In the genomic region with DNA sequence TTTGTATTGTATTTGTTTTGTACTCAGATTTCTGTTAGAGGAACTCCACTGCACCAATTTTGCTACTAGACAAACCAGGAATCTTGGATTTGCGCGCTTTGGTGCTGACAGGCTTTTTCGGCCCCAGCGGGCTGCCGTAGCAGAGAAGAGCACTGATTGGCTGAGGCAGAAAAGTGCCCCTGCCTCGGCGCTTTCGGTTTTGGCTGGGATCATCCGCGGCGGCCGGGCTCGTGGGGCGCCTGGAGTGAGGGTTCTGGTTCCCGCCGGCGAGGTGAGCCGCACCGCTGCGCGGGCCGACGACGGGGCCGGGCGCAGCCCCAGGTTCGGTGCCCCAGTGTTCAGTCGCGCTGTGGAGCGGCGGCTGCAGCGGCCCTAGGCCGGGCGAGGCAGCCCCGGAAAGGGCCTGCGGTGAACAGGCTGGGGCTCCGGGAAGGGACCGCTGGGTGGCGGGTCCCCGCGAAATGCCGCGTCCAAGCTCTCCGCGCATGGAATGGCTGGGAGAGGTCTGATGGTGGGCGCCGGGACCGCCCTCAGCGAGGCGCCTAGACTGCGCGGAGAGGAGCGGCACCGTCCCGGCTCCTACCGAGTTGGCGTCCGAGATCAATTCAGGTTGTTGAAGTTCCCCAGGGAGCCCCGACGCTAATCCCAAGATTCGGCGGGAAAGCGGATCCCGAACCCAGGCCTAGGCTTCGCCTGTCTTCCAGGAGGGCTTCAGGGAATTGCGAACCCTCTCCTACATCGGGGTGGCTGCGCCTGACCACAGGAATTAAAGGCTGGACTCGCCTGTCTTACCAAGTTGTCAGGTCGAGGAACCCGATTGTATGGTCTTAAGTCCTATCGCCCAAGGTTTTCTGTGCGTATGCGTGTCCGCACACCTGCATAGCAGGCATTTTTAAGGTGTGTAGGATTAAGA, we compare ENCODE assay signal across 8 cellular contexts. TPM values are rescaled to one million over a fixed set of nuclear protein-coding genes. Genes with fewer than 3 reads are reported as not detected.
DNase-seq lines count a peak whose midpoint lies in the region; ATAC-seq and TF ChIP-seq lines count a peak whose summit lies in the region.

Gene LSM6 (plus strand): TSS at position 178 of the 913 bp plus-strand sequence. CDS start 7,204 bp downstream, outside the sequence.

- peaks cover 8% of the 10 kb centered on the region for H3K27me3 Mint-ChIP-seq in nephron progenitor cell (ENCODE audit: low read depth, poor library complexity)
- H3K27me3 Mint-ChIP-seq in stimulated activated naive CD8-positive, alpha-beta T cell treated with anti-CD3 and anti-CD28 coated beads, Interleukin-15, amount 100 ng/mL, for 72 hours: no peaks in the 10 kb centered on the region

- peak; percentile 90 for ATAC-seq in GM21576 (IDR thresholded peaks at IDR 0.05; ENCODE audit: unreplicated experiment)
- peak; percentile 94 for ATAC-seq in stimulated activated naive CD8-positive, alpha-beta T cell treated with anti-CD3 and anti-CD28 coated beads, Interleukin-15, amount 100 ng/mL, for 72 hours

- peak; percentile 72 for DNase-seq in Jurkat, Clone E6-1 (ENCODE audit: low read depth, low spot score)
- DNase-seq in RWPE1 (ENCODE audit: low spot score) (peak; percentile 85), fibroblast of pulmonary artery (ENCODE audit: low read depth) (peak; percentile 89), nephron progenitor cell (peak; percentile 71)
- DNase-seq in activated T-helper 9 cell treated with anti-CD3 and anti-CD28 coated beads, Interleukin-2, amount 50 U/mL, for 16 hours (ENCODE audit: low read depth): peak; percentile 75
- peak; percentile 78 to 82 for DNase-seq in stimulated activated naive CD8-positive, alpha-beta T cell treated with anti-CD3 and anti-CD28 coated beads, Interleukin-15, amount 100 ng/mL, for 72 hours

- H3K4me3 Mint-ChIP-seq in nephron progenitor cell: peak within 1 kb of the TSS; percentile 88
- peak within 1 kb of the TSS; percentile 75 to 85 for H3K4me3 Mint-ChIP-seq in stimulated activated naive CD8-positive, alpha-beta T cell treated with anti-CD3 and anti-CD28 coated beads, Interleukin-15, amount 100 ng/mL, for 72 hours

- H3K4me2 ChIP-seq in DOHH2 (ENCODE audit: low read length): peak within 1 kb of the TSS; percentile 83

- no peaks in the 10 kb centered on the region for H3K36me3 Mint-ChIP-seq in nephron progenitor cell (ENCODE audit: low read depth)

- CTCF ChIA-PET in RWPE1 (lab: Yijun Ruan, JAX): interaction anchor here (0.5 kb wide), 1 partner anchor 1453 kb away, joined by 5 read pairs; no protein-coding TSS in a partner anchor

- H3K27ac Mint-ChIP-seq in nephron progenitor cell: peak within 1 kb of the TSS; percentile 74
- H3K27ac Mint-ChIP-seq in stimulated activated naive CD8-positive, alpha-beta T cell treated with anti-CD3 and anti-CD28 coated beads, Interleukin-15, amount 100 ng/mL, for 72 hours: peak within 1 kb of the TSS; percentile 55 to 94

- H3F3A ChIP-seq in DOHH2 (ENCODE audit: control insufficient read depth, insufficient read depth): no peaks in the 10 kb centered on the region

- peaks cover 14% of the 10 kb centered on the region for H3K4me1 ChIP-seq in DOHH2 (ENCODE audit: control insufficient read depth, low read length)

- H3K27me3 ChIP-seq in DOHH2 (ENCODE audit: control insufficient read depth, low read length): no peaks in the 10 kb centered on the region

- no peaks in the 10 kb centered on the region for H3K36me3 ChIP-seq in DOHH2 (ENCODE audit: control insufficient read depth, low read length)

- POLR2A ChIA-PET in RWPE1 (lab: Yijun Ruan, JAX; ENCODE audit: low non-redundant PET): no interaction called here

- no peaks in the 10 kb centered on the region for H3K9me3 ChIP-seq in DOHH2 (ENCODE audit: control insufficient read depth, insufficient read depth, low read length)

- H3K79me2 ChIP-seq in DOHH2 (ENCODE audit: control insufficient read depth, low read length): peaks cover 45% of the 10 kb centered on the region

- no peaks in the 10 kb centered on the region for H3K9me2 ChIP-seq in DOHH2 (replicated peaks; ENCODE audit: control insufficient read depth, low read length)

- H3K4me3 ChIP-seq in DOHH2 (ENCODE audit: low read length) (peak within 1 kb of the TSS; percentile 87), fibroblast of pulmonary artery (replicated peaks; ENCODE audit: low read depth, low read length) (peak within 1 kb of the TSS; percentile 80)
- H3K4me3 ChIP-seq in Jurkat, Clone E6-1 (ENCODE audit: low read length): peak within 1 kb of the TSS; percentile 91

- H4K20me1 ChIP-seq in DOHH2 (ENCODE audit: control insufficient read depth, insufficient read depth, low read depth, low read length): no peaks in the 10 kb centered on the region

- H3K9me3 Mint-ChIP-seq in nephron progenitor cell: no peaks in the 10 kb centered on the region
- no peaks in the 10 kb centered on the region for H3K9me3 Mint-ChIP-seq in stimulated activated naive CD8-positive, alpha-beta T cell treated with anti-CD3 and anti-CD28 coated beads, Interleukin-15, amount 100 ng/mL, for 72 hours

- TF ChIP-seq CTCF in DOHH2 (IDR thresholded peaks at IDR 0.05; ENCODE audit: low read depth, low read length, poor library complexity, severe bottlenecking): peak; percentile 20
- no peak for TF ChIP-seq CTCF in RWPE1 (conservative IDR thresholded peaks at IDR 0.05; ENCODE audit: low read depth)
- no peak for TF ChIP-seq CTCF in fibroblast of pulmonary artery (IDR thresholded peaks at IDR 0.05; ENCODE audit: low read length, missing control alignments)
- TF ChIP-seq CTCF in nephron progenitor cell (IDR thresholded peaks at IDR 0.05): no peak

- peaks cover 31% of the 10 kb centered on the region for H3K4me1 Mint-ChIP-seq in nephron progenitor cell
- peaks cover 48% of the 10 kb centered on the region for H3K4me1 Mint-ChIP-seq in stimulated activated naive CD8-positive, alpha-beta T cell treated with anti-CD3 and anti-CD28 coated beads, Interleukin-15, amount 100 ng/mL, for 72 hours

- H3K27ac ChIP-seq in DOHH2 (ENCODE audit: low read depth, low read length): 0 out of 2 replicates have a peak within 1 kb of the TSS, but pooled peaks have one; percentile 9
- H3K27ac ChIP-seq in RWPE1: peak within 1 kb of the TSS; percentile 87

RNA-seq across cellular contexts. Expression of gene LSM6, which starts in this region (rescaled TPM):
- polyA plus RNA-seq in Jurkat, Clone E6-1 (2012; ENCODE audit: insufficient read depth, insufficient read length): 165 TPM

Comparison
In these comparisons a context has a peak if more than half of its experiments do, and no peak if none do; other contexts are left out.
1. Peak in every context shown above with its lines: DNase-seq, ATAC-seq, H3K4me3 ChIP-seq and H3K27ac ChIP-seq.